ENCODE assay signal across 6 cellular contexts in the genomic region with DNA sequence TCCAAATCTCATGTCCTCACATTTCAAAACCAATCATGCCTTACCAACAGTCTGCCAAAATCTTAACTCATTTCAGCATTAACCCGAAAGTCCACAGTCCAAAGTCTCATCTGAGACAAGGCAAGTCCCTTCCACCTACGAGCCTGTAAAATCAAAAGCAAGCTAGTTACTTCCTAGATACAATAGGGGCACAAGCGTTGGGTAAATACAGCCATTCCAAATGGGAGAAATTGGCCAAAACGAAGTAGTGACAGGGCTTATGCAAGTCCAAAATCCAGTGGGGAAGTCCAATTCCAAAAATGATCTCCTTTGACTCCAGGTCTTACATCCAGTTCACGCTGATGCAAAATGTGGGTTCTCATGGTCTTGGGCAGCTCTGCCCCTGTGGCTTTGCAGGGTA. TPM values are rescaled to one million over a fixed set of nuclear protein-coding genes. Genes with fewer than 3 reads are reported as not detected.
"Had no signal": no experiment of that assay in that cellular context is flagged by ENCODE, and none has a peak within 500 bp of the region (broad histone marks: within the 10 kb centered on the region; RNA-seq: fewer than 3 reads in every experiment).

No MANE protein-coding gene starts in this region.

RNA-seq across cellular contexts. Expression of a gene that starts 54.5 kb away (rescaled TPM):
- total RNA-seq: HepG2, HT-29, HT1080, IMR-90, K562 had no signal
- polyA plus RNA-seq: HepG2, IgD-negative memory B cell, IMR-90, K562 had no signal
